9 cellular contexts compared by ENCODE assay signal in genomic region chr19:38667552-38668205, GRCh38. TPM values are rescaled to one million over a fixed set of nuclear protein-coding genes. Genes with fewer than 3 reads are reported as not detected.
DNase-seq lines count a peak whose midpoint lies in the region; ATAC-seq and TF ChIP-seq lines count a peak whose summit lies in the region.
"Had no signal": no experiment of that assay in that cellular context is flagged by ENCODE, and none has a peak within 500 bp of the region (broad histone marks: within the 10 kb centered on the region; RNA-seq: fewer than 3 reads in every experiment).

No MANE protein-coding gene starts in this region.

- H3K36me3 ChIP-seq in heart right ventricle (peaks cover 0 to 21% (median 0%) of the 10 kb centered on the region in 9 donors), mucosa of stomach (ENCODE audit: control insufficient read depth, insufficient read depth, low read length) (peaks cover 3% of the 10 kb centered on the region), vagina (no peaks in the 10 kb centered on the region)

- H3K4me3 ChIP-seq in heart right ventricle (peak overlapping the region in 2 of 10 donors; percentile 5 to 11), choroid plexus epithelial cell (ENCODE audit: low read depth, low read length) (no peak overlapping the region), mucosa of stomach (ENCODE audit: low read length) (no peak overlapping the region), vagina (no peak overlapping the region)

- H3K27ac ChIP-seq in heart right ventricle (peak overlapping the region; percentile 88 to 99 (median 96)), vagina (peak overlapping the region; percentile 97)

- no peak for TF ChIP-seq POLR2A in vagina (IDR thresholded peaks at IDR 0.05)

- H3K27me3 ChIP-seq in heart right ventricle (no peaks in the 10 kb centered on the region), mucosa of stomach (ENCODE audit: control insufficient read depth, insufficient read depth, low read length) (no peaks in the 10 kb centered on the region), vagina (no peaks in the 10 kb centered on the region)

- DNase-seq in heart right ventricle (no peak), left cardiac atrium (no peak), choroid plexus epithelial cell (ENCODE audit: low read depth) (peak; percentile 89), vagina (ENCODE audit: extremely low spot score in 2 of 2) (no peak)
- no peak for DNase-seq in activated CD4-positive, alpha-beta T cell treated with anti-CD3 and anti-CD28 coated beads for 4 hours
- DNase-seq: DMS79 had no signal

- H3K9me3 ChIP-seq in heart right ventricle (no peaks in the 10 kb centered on the region), mucosa of stomach (ENCODE audit: control insufficient read depth, low read length) (no peaks in the 10 kb centered on the region), vagina (no peaks in the 10 kb centered on the region)

- no peak for TF ChIP-seq CTCF in heart right ventricle (IDR thresholded peaks at IDR 0.05)
- no peak for TF ChIP-seq CTCF in choroid plexus epithelial cell (conservative IDR thresholded peaks at IDR 0.05; ENCODE audit: low read depth, low read length)
- TF ChIP-seq CTCF in vagina (IDR thresholded peaks at IDR 0.05), result no peak

- ATAC-seq in heart right ventricle (no peak), left cardiac atrium (no peak), GM19035 (IDR thresholded peaks at IDR 0.05; ENCODE audit: unreplicated experiment) (no peak), GM19452 (IDR thresholded peaks at IDR 0.05; ENCODE audit: unreplicated experiment) (no peak)

- H3K4me1 ChIP-seq in heart right ventricle (peaks cover 68 to 100% (median 99%) of the 10 kb centered on the region in 9 donors), mucosa of stomach (ENCODE audit: control insufficient read depth, insufficient read depth, low read length) (peaks cover 94% of the 10 kb centered on the region), vagina (peaks cover 94% of the 10 kb centered on the region)

- H3K9ac ChIP-seq in mucosa of stomach (ENCODE audit: low read length), result peak overlapping the region; percentile 42

- intact Hi-C loops in heart right ventricle (cut with DNase I) (loop anchor here in 1 of 10 donors (5.0 kb wide), 1 partner anchor 40 kb away; no protein-coding TSS in a partner anchor), left cardiac atrium (cut with DNase I) (loop anchor here in 1 of 2 donors (5.0 kb wide), 1 partner anchor 35 kb away; no protein-coding TSS in a partner anchor), vagina (cut with DNase I) (no loop called here)

- 20 to 21% methylated on average over 10 of the region's 10 CpGs for WGBS in heart right ventricle, 2 donors

RNA-seq across cellular contexts. Expression of gene ACTN4, which starts 20.2 kb away (rescaled TPM):
- total RNA-seq in heart right ventricle, result 100 to 1,000 TPM; 129 to 291 (median 149) TPM
- 100 to 1,000 TPM in 1 of 2 donors, 10 to 100 TPM in 1; 92.4 to 189 TPM for polyA plus RNA-seq in heart right ventricle
- 100 to 1,000 TPM; 160 to 333 TPM for total RNA-seq in left cardiac atrium
- total RNA-seq in vagina, result 513 TPM

RNA-seq across cellular contexts. Expression of gene EIF3K, which starts 48.7 kb away (rescaled TPM):
- total RNA-seq in heart right ventricle (100 to 1,000 TPM; 505 to 677 (median 631) TPM), left cardiac atrium (100 to 1,000 TPM; 515 to 563 TPM), vagina (349 TPM)
- 100 to 1,000 TPM; 572 to 845 TPM for polyA plus RNA-seq in heart right ventricle

RNA-seq across cellular contexts. Expression of gene MAP4K1, which starts 49.9 kb away (rescaled TPM):
- total RNA-seq in heart right ventricle (1 to 10 TPM in 8 of 10 donors, under 1 TPM in 2; 0.52 to 9.1 (median 1.5) TPM), left cardiac atrium (1 to 10 TPM; 3.1 TPM), vagina (47.9 TPM)
- 1 to 10 TPM in 1 of 2 donors, under 1 TPM in 1; 0.99 to 2.1 TPM for polyA plus RNA-seq in heart right ventricle
